8 cellular contexts compared by ENCODE assay signal in genomic region chr16:65121870-65122723, GRCh38. TPM values are rescaled to one million over a fixed set of nuclear protein-coding genes. Genes with fewer than 3 reads are reported as not detected.
A peak's percentile ranks its signal among the peaks of the same experiment; 100 is the strongest.
DNase-seq lines count a peak whose midpoint lies in the region; FAIRE-seq and TF ChIP-seq lines count a peak whose summit lies in the region.

TSS of gene CDH11 (minus strand) at chr16:65122063. CDS start at chr16:65004869, 117,194 bp downstream.

- FAIRE-seq in urothelium cell line (lab: Jason Lieb, UNC), result no peak

- DNase-seq in NCI-H748 (lab: John Stamatoyannopoulos, UW; ENCODE audit: unreplicated experiment) (peak; percentile 39), NCI-H748 treated with DMSO at 0.1 percent for 48 hours (lab: John Stamatoyannopoulos, UW) (no peak), esophagus muscularis mucosa (ENCODE audit: extremely low spot score) (peak; percentile 91), middle frontal gyrus (ENCODE audit: extremely low spot score, low spot score) (peak; percentile 37), urothelium cell line (ENCODE audit: low spot score) (peak; percentile 49), Kasumi-1 (lab: John Stamatoyannopoulos, UW) (no peak)
- DNase-seq in activated CD4-positive, alpha-beta T cell treated with anti-CD3 and anti-CD28 coated beads for 4 hours, result no peak
- DNase-seq in activated CD4-positive, alpha-beta T cell treated with anti-CD3 and anti-CD28 coated beads, Interleukin-2, amount 50 U/mL, for 48 hours, result no peak

- H3K4me3 ChIP-seq in esophagus muscularis mucosa, result peak within 1 kb of the TSS; percentile 58 to 82 (median 73)

- peaks cover 0 to 7% (median 0%) of the 10 kb centered on the region in 4 donors for H3K27me3 ChIP-seq in esophagus muscularis mucosa

- 2% methylated on average over 7 of the region's 69 CpGs for WGBS in esophagus muscularis mucosa

- TF ChIP-seq CTCF in esophagus muscularis mucosa (IDR thresholded peaks at IDR 0.05), result peak in 2 of 3 experiments; percentile 51 to 75

- no peak for TF ChIP-seq POLR2A in esophagus muscularis mucosa (IDR thresholded peaks at IDR 0.05; ENCODE audit: low read depth)

- intact Hi-C loops in esophagus muscularis mucosa (cut with DNase I), result no loop called here

- no peaks in the 10 kb centered on the region for H3K9me3 ChIP-seq in esophagus muscularis mucosa

- peak within 1 kb of the TSS; percentile 91 to 96 (median 92) for H3K27ac ChIP-seq in esophagus muscularis mucosa (replicated peaks in 1 of 4)

- H3K4me1 ChIP-seq in esophagus muscularis mucosa, result peaks cover 22 to 62% (median 59%) of the 10 kb centered on the region in 4 donors

- H3K36me3 ChIP-seq in esophagus muscularis mucosa, result no peaks in the 10 kb centered on the region

- TF ChIP-seq EP300 in esophagus muscularis mucosa (IDR thresholded peaks at IDR 0.05), result no peak

RNA-seq across cellular contexts. Expression of gene CDH11, which starts in this region (rescaled TPM):
- 10 to 100 TPM; 22.4 to 47.8 (median 35.6) TPM for total RNA-seq in esophagus muscularis mucosa

Comparison
In these comparisons a context has a peak if more than half of its experiments do, and no peak if none do; other contexts are left out.
1. DNase-seq: peak in NCI-H748 (single experiment), esophagus muscularis mucosa (single experiment), middle frontal gyrus (single experiment) and urothelium cell line (single experiment); none in NCI-H748 treated with DMSO at 0.1 percent for 48 hours (single experiment), Kasumi-1 (0 of 2), activated CD4-positive, alpha-beta T cell treated with anti-CD3 and anti-CD28 coated beads for 4 hours (0 of 2) and activated CD4-positive, alpha-beta T cell treated with anti-CD3 and anti-CD28 coated beads, Interleukin-2, amount 50 U/mL, for 48 hours (0 of 2).